In the genomic region with DNA sequence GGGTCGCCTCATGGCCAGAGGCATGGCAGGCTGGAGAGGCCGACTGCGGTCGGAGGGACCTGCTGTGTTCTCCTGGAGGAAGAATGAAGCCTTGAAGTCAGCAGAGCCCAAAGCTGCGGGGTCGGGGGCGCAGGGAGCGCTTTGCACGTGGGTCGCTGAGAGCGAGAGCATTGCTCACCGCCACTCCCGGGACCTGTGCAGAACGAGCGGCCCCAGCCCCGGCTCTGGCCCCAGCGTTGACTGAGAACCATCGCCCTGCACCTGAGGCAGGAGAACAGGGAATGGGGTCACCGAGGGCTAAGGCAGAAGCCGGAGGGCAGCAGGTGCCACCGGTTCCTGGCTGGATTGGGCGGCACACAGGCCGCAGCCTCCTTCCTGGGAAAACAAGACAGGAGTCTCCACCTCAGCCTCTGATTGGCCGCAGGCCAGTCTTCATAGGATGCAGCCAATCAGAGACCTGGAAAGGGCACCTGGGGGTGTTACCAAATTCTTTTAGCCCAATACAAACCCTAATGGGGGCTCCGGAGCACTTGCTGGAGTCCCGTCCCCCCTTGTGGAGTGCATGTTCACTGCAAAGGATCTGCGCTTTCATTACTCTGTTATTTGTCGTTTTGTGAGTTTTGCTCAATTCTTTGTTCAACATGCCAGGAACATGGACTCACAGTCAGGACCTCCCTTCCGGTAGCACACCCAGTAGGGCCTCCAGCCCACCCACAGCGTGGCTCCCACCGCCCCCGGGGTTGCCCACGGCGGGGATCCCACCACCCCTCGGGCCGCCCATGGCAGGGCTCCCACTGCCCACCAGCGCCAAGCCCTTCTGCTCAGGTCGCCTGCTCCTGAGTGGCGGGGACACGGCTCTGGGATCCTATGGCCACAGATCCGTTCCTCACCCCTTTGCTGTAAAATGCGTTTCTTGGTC, we compare ENCODE assay signal across 22 cellular contexts. TPM values are rescaled to one million over a fixed set of nuclear protein-coding genes. Genes with fewer than 3 reads are reported as not detected.
DNase-seq lines count a peak whose midpoint lies in the region; ATAC-seq and TF ChIP-seq lines count a peak whose summit lies in the region.
"Had no signal": no experiment of that assay in that cellular context is flagged by ENCODE, and none has a peak within 500 bp of the region (broad histone marks: within the 10 kb centered on the region; RNA-seq: fewer than 3 reads in every experiment).

No MANE protein-coding gene starts in this region.

- peak; percentile 4 for DNase-seq in activated naive CD4-positive, alpha-beta T cell treated with anti-CD3 and anti-CD28 coated beads, Interleukin-2, amount 50 U/mL, for 16 hours
- DNase-seq in activated naive CD4-positive, alpha-beta T cell treated with anti-CD3 and anti-CD28 coated beads, Interleukin-2, amount 10 ng/mL, durations not matched to agents 7 days and 5 days, result no peak
- DNase-seq in SK-N-SH (peak; percentile 72), right cardiac atrium (peak; percentile 12 to 53 (median 41)), posterior cingulate gyrus (peak in 7 of 10 donors; percentile 4 to 78 (median 24)), NCI-H1436 (lab: John Stamatoyannopoulos, UW) (no peak)
- no peak for DNase-seq in activated CD8-positive, alpha-beta memory T cell treated with anti-CD3 and anti-CD28 coated beads, Interleukin-2, amount 50 U/mL, for 48 hours
- DNase-seq: activated CD4-positive, alpha-beta T cell treated with anti-CD3 and anti-CD28 coated beads, Interleukin-2, amount 10 ng/mL, durations not matched to agents 7 days and 5 days; erythroblast; gastrocnemius medialis; HFFc6; midbrain; NCI-H1930; NCI-H524 treated with DMSO at 0.1 percent for 48 hours; stomach had no signal

- H3K27ac Mint-ChIP-seq in activated naive CD4-positive, alpha-beta T cell treated with anti-CD3 and anti-CD28 coated beads, Interleukin-2, amount 10 ng/mL, durations not matched to agents 7 days and 5 days, result no peak overlapping the region
- H3K27ac Mint-ChIP-seq: activated CD4-positive, alpha-beta T cell treated with anti-CD3 and anti-CD28 coated beads, Interleukin-2, amount 10 ng/mL, durations not matched to agents 7 days and 5 days; CD14-positive monocyte; HFFc6 had no signal

- intact Hi-C loops in right cardiac atrium (cut with DNase I), result loop anchor here in 1 of 4 donors (10.0 kb wide), 1 partner anchor 252 kb away; no protein-coding TSS in a partner anchor
- intact Hi-C loops in posterior cingulate gyrus (cut with DNase I), result loop anchor here (10.0 kb wide), 1 partner anchor 178 kb away; no protein-coding TSS in a partner anchor

- no peak for TF ChIP-seq RAD21 in SK-N-SH (IDR thresholded peaks at IDR 0.05; ENCODE audit: low read length)

- H3K4me2 ChIP-seq in SK-N-SH, result no peak overlapping the region

- no peaks in the 10 kb centered on the region for H3K9me3 ChIP-seq in SK-N-SH
- H3K9me3 ChIP-seq in right cardiac atrium (ENCODE audit: control insufficient read depth, low read length), result no peaks in the 10 kb centered on the region
- H3K9me3 ChIP-seq: body of pancreas, gastrocnemius medialis, neutrophil, right lobe of liver, stomach had no signal

- H3K36me3 Mint-ChIP-seq in activated naive CD4-positive, alpha-beta T cell treated with anti-CD3 and anti-CD28 coated beads, Interleukin-2, amount 10 ng/mL, durations not matched to agents 7 days and 5 days, result no peaks in the 10 kb centered on the region
- H3K36me3 Mint-ChIP-seq: CD14-positive monocyte had no signal

- TF ChIP-seq EP300 in SK-N-SH (IDR thresholded peaks at IDR 0.05; ENCODE audit: borderline replicate concordance in 1 of 2, low read depth in 1 of 2, low read length in 1 of 2), result no peak

- no peak overlapping the region for H3K4me3 Mint-ChIP-seq in activated naive CD4-positive, alpha-beta T cell treated with anti-CD3 and anti-CD28 coated beads, Interleukin-2, amount 10 ng/mL, durations not matched to agents 7 days and 5 days
- H3K4me3 Mint-ChIP-seq: activated CD4-positive, alpha-beta T cell treated with anti-CD3 and anti-CD28 coated beads, Interleukin-2, amount 10 ng/mL, durations not matched to agents 7 days and 5 days; CD14-positive monocyte; HFFc6 had no signal

- TF ChIP-seq CTCF in SK-N-SH (IDR thresholded peaks at IDR 0.05), result no peak

- H3K27ac ChIP-seq in SK-N-SH (ENCODE audit: low read depth in 2 of 2, low read length in 1 of 2) (no peak overlapping the region), right cardiac atrium (ENCODE audit: low read length) (no peak overlapping the region)
- H3K27ac ChIP-seq: body of pancreas, gastrocnemius medialis, neutrophil, right lobe of liver, stomach had no signal

- H3K4me3 ChIP-seq in SK-N-SH (ENCODE audit: low read depth in 2 of 2, low read length in 1 of 2), result no peak overlapping the region
- no peak overlapping the region for H3K4me3 ChIP-seq in right cardiac atrium (ENCODE audit: low read length)
- H3K4me3 ChIP-seq: body of pancreas, gastrocnemius medialis, right lobe of liver, stomach had no signal

- H3K4me1 Mint-ChIP-seq in activated naive CD4-positive, alpha-beta T cell treated with anti-CD3 and anti-CD28 coated beads, Interleukin-2, amount 10 ng/mL, durations not matched to agents 7 days and 5 days, result peaks cover 10% of the 10 kb centered on the region
- H3K4me1 Mint-ChIP-seq: CD14-positive monocyte had no signal

- no peak overlapping the region for H3K9ac ChIP-seq in SK-N-SH

- H3K9me2 ChIP-seq in SK-N-SH, result no peaks in the 10 kb centered on the region

- H3K27me3 ChIP-seq in SK-N-SH (ENCODE audit: insufficient read depth) (no peaks in the 10 kb centered on the region), right cardiac atrium (ENCODE audit: control insufficient read depth, insufficient read depth) (no peaks in the 10 kb centered on the region)
- H3K27me3 ChIP-seq: body of pancreas, gastrocnemius medialis, neutrophil, right lobe of liver had no signal

- H3K9me3 Mint-ChIP-seq in activated naive CD4-positive, alpha-beta T cell treated with anti-CD3 and anti-CD28 coated beads, Interleukin-2, amount 10 ng/mL, durations not matched to agents 7 days and 5 days, result no peaks in the 10 kb centered on the region
- H3K9me3 Mint-ChIP-seq: activated CD4-positive, alpha-beta T cell treated with anti-CD3 and anti-CD28 coated beads, Interleukin-2, amount 10 ng/mL, durations not matched to agents 7 days and 5 days; HFFc6 had no signal

- H2AFZ ChIP-seq in SK-N-SH (ENCODE audit: low read depth), result no peak overlapping the region

- no peaks in the 10 kb centered on the region for H3F3A ChIP-seq in SK-N-SH (replicated peaks; ENCODE audit: insufficient read depth)

- POLR2A ChIA-PET in SK-N-SH (lab: Yijun Ruan, JAX), result no interaction called here

- peaks cover 5% of the 10 kb centered on the region for H3K27me3 Mint-ChIP-seq in activated naive CD4-positive, alpha-beta T cell treated with anti-CD3 and anti-CD28 coated beads, Interleukin-2, amount 10 ng/mL, durations not matched to agents 7 days and 5 days
- H3K27me3 Mint-ChIP-seq: activated CD4-positive, alpha-beta T cell treated with anti-CD3 and anti-CD28 coated beads, Interleukin-2, amount 10 ng/mL, durations not matched to agents 7 days and 5 days had no signal

- no peak for ATAC-seq in right cardiac atrium
- ATAC-seq in GM21786 (IDR thresholded peaks at IDR 0.05; ENCODE audit: unreplicated experiment), result no peak
- ATAC-seq: body of pancreas, gastrocnemius medialis, right lobe of liver had no signal

- 74% methylated on average over 26 of the region's 42 CpGs for WGBS in SK-N-SH (ENCODE audit: low lambda C conversion rate)
- 86% methylated on average over 42 of the region's 42 CpGs for WGBS in right cardiac atrium

- H4K20me1 ChIP-seq in SK-N-SH (ENCODE audit: insufficient read depth), result no peaks in the 10 kb centered on the region

- no peaks in the 10 kb centered on the region for H3K79me2 ChIP-seq in SK-N-SH (ENCODE audit: insufficient read depth)

- CTCF ChIA-PET in activated naive CD4-positive, alpha-beta T cell treated with anti-CD3 and anti-CD28 coated beads, Interleukin-2, amount 10 ng/mL, durations not matched to agents 7 days and 5 days (lab: Charles Lee), result interaction anchor here (1.0 kb wide), 1 partner anchor 8 kb away, joined by 5 read pairs; no protein-coding TSS in a partner anchor
- CTCF ChIA-PET in SK-N-SH (lab: Yijun Ruan, JAX), result interaction anchor here (1.0 to 5.4 kb wide), 3 partner anchors 9 to 253 kb away, joined by 3 to 25 read pairs (median 3); no protein-coding TSS in a partner anchor

- no peaks in the 10 kb centered on the region; a peak in 1 of 4 replicates for H3K4me1 ChIP-seq in SK-N-SH (ENCODE audit: control insufficient read depth in 1 of 2, insufficient read depth in 2 of 2, low read depth in 1 of 2, low read length in 1 of 2)
- H3K4me1 ChIP-seq in right cardiac atrium (ENCODE audit: control insufficient read depth, insufficient read depth, low read length), result no peaks in the 10 kb centered on the region
- H3K4me1 ChIP-seq: gastrocnemius medialis had no signal

- no peaks in the 10 kb centered on the region for H3K36me3 ChIP-seq in SK-N-SH (replicated peaks in 1 of 2; ENCODE audit: control insufficient read depth in 1 of 2, insufficient read depth in 2 of 2, low read length in 1 of 2)
- H3K36me3 ChIP-seq: gastrocnemius medialis, neutrophil, right lobe of liver, stomach had no signal

TF ChIP-seq in SK-N-SH, 30 proteins besides CTCF, POLR2A, EP300 and RAD21 (continues in another document):
- TF ChIP-seq RXRA (IDR thresholded peaks at IDR 0.05; ENCODE audit: borderline replicate concordance, low read depth) (no peak), FOXM1 (IDR thresholded peaks at IDR 0.05; ENCODE audit: low read depth) (no peak), MXI1 (IDR thresholded peaks at IDR 0.05; ENCODE audit: low read depth, low read length) (no peak), MEF2A (IDR thresholded peaks at IDR 0.05; ENCODE audit: borderline replicate concordance, low read depth) (no peak), EZH2phosphoT487 (IDR thresholded peaks at IDR 0.05; ENCODE audit: borderline replicate concordance, low read depth) (no peak), POLR2AphosphoS5 (IDR thresholded peaks at IDR 0.05; ENCODE audit: low read depth, low read length) (no peak), SIN3A (IDR thresholded peaks at IDR 0.05; ENCODE audit: borderline replicate concordance, low read depth, low read length) (no peak)

RNA-seq across cellular contexts. Expression of a gene that starts 24.7 kb away (rescaled TPM):
- polyA plus RNA-seq in SK-N-SH (2012; rRNA removed) (not detected in 2 replicates), right cardiac atrium (not detected)
- not detected in 2 replicates for polyA plus RNA-seq in SK-N-SH (2012; cell fraction: cytosol; rRNA removed)
- polyA plus RNA-seq in SK-N-SH (2012; cell fraction: nucleus; rRNA removed), result 0.02 TPM in 1 of 2 replicates, not detected in the other
- total RNA-seq in right cardiac atrium, result not detected
- total RNA-seq: activated CD4-positive, alpha-beta T cell treated with anti-CD3 and anti-CD28 coated beads, Interleukin-2, amount 10 ng/mL, durations not matched to agents 7 days and 5 days; dermis microvascular lymphatic vessel endothelial cell; HFFc6; MCF 10A had no signal
- polyA plus RNA-seq: CD14-positive monocyte had no signal

RNA-seq across cellular contexts. Expression of a gene that starts 48.4 kb away (rescaled TPM):
- polyA plus RNA-seq in SK-N-SH (2012; rRNA removed), result not detected in 2 replicates
- not detected in 2 replicates for polyA plus RNA-seq in SK-N-SH (2012; cell fraction: cytosol; rRNA removed)
- polyA plus RNA-seq in SK-N-SH (2012; cell fraction: nucleus; rRNA removed), result not detected in 2 replicates
- total RNA-seq in right cardiac atrium, result not detected
- polyA plus RNA-seq in right cardiac atrium, result not detected
- total RNA-seq: activated CD4-positive, alpha-beta T cell treated with anti-CD3 and anti-CD28 coated beads, Interleukin-2, amount 10 ng/mL, durations not matched to agents 7 days and 5 days; body of pancreas; dermis microvascular lymphatic vessel endothelial cell; gastrocnemius medialis; HFFc6; MCF 10A; right lobe of liver; stomach had no signal
- polyA plus RNA-seq: CD14-positive monocyte, stomach had no signal

Comparison
In these comparisons a context has a peak if more than half of its experiments do, and no peak if none do; other contexts are left out.
1. DNase-seq: peak in activated naive CD4-positive, alpha-beta T cell treated with anti-CD3 and anti-CD28 coated beads, Interleukin-2, amount 50 U/mL, for 16 hours (single experiment), SK-N-SH (single experiment), right cardiac atrium (3 of 3) and posterior cingulate gyrus (7 of 10); none in activated naive CD4-positive, alpha-beta T cell treated with anti-CD3 and anti-CD28 coated beads, Interleukin-2, amount 10 ng/mL, durations not matched to agents 7 days and 5 days (single experiment), activated CD8-positive, alpha-beta memory T cell treated with anti-CD3 and anti-CD28 coated beads, Interleukin-2, amount 50 U/mL, for 48 hours (single experiment) and NCI-H1436 (single experiment).